ENCODE assay signal across 7 cellular contexts in the genomic region with DNA sequence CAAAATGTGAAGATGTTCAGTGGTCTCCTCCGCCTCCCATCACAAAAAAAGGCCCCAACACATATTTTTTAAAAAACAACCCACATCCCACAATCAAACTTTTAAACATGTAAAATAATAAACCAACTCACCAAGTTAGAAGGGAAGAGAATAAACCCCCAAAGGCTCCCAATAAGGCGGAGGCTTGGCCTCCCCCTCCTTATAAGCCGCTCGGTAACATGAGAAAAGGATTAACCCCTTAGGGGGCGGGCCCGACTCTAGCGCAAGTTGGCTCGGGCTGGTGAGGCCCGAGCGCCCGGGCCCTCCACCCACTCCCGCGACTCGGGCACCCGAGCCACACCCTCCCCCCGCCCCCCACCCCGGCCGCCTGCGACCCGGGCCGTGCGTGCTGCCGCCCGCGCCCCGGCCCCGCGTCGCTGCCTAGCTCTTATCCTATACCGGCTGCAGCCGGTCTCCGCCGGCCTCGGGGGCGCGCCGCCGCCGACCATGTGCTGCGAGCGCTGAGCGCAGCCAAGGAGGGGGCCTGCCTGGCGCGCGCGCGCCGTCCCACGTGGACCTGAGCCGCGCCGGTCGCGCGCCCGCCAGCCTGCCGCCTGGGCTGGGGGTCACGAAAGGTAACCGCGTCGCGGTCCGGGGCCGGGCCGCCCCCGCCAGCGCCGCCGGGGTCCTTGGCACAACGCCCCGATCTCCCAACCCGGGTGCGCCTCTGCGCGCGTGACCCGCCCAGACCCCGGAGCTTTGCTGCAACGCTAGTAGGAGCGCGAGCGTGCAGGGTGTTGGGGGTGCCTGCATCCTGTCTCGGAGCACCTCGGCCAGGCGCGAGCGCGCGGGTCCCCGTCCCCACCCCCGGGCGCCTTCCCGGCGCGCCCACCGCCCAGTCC.
A peak's percentile ranks its signal among the peaks of the same experiment; 100 is the strongest.
DNase-seq lines count a peak whose midpoint lies in the region; ATAC-seq lines count a peak whose summit lies in the region.

A gene (plus strand): TSS at position 541 of the 881 bp plus-strand sequence. CDS start 15,999 bp downstream, outside the sequence.
A gene with protein sequence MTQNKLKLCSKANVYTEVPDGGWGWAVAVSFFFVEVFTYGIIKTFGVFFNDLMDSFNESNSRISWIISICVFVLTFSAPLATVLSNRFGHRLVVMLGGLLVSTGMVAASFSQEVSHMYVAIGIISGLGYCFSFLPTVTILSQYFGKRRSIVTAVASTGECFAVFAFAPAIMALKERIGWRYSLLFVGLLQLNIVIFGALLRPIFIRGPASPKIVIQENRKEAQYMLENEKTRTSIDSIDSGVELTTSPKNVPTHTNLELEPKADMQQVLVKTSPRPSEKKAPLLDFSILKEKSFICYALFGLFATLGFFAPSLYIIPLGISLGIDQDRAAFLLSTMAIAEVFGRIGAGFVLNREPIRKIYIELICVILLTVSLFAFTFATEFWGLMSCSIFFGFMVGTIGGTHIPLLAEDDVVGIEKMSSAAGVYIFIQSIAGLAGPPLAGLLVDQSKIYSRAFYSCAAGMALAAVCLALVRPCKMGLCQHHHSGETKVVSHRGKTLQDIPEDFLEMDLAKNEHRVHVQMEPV (minus strand): TSS at position 173 of the 881 bp plus-strand sequence. CDS start 12,807 bp downstream, outside the sequence.

- peak; percentile 39 for ATAC-seq in GM18517 (IDR thresholded peaks at IDR 0.05; ENCODE audit: unreplicated experiment)
- ATAC-seq in HG02885 (IDR thresholded peaks at IDR 0.05; ENCODE audit: poor library complexity, unreplicated experiment) = peak; percentile 49

- DNase-seq in NCI-H2081 (lab: John Stamatoyannopoulos, UW) = peak; percentile 76 to 92
- DNase-seq in activated CD4-positive, CD25-positive, alpha-beta regulatory T cell (lab: John Stamatoyannopoulos, UW) = peak; percentile 65 to 87 (median 78)
- peak in 51 of 61 donors; percentile 19 to 83 (median 62) for DNase-seq in caudate nucleus (lab: John Stamatoyannopoulos, UW)
- peak; percentile 73 for DNase-seq in kidney tubule cell (ENCODE audit: low spot score)
- DNase-seq in stimulated activated CD4-positive, alpha-beta T cell treated with anti-CD3 and anti-CD28 coated beads, Interleukin-1b, Interleukin-23, amount 100 ng/mL, for 24 hours (ENCODE audit: low read depth in 4 of 4, low spot score in 1 of 4) = peak; percentile 50 to 76 (median 63)

- peak within 1 kb of the TSS; percentile 44 for H3K27ac ChIP-seq in caudate nucleus (ENCODE audit: low read depth, low read length)

Comparison
In these comparisons a context has a peak if more than half of its experiments do, and no peak if none do; other contexts are left out.
1. Peak in every context shown above with its lines: DNase-seq, ATAC-seq and H3K27ac ChIP-seq.